ENCODE assay signal across 9 cellular contexts in the genomic region with DNA sequence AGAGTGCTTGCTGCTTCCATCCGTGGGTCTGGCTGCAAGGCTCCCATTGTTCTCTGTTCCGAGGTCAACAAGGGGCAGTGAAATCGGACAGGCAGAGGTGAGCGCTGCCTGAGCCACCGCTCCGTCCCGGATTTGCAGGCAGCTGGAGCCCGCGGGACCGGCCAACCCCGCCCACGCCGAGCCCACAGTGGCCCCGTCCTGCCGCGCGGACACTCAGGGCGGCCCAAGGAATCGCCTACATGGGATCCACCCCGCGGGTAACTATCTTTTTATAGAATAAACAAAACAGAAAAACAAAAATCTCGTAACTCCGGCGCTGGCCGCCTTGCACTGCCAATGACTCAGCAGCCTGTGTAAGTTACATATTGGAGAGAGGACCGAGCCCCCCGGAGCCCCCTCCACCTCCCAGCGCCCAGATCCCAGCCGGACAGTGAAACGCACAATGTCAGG. TPM values are rescaled to one million over a fixed set of nuclear protein-coding genes. Genes with fewer than 3 reads are reported as not detected.
DNase-seq lines count a peak whose midpoint lies in the region; ATAC-seq, FAIRE-seq and TF ChIP-seq lines count a peak whose summit lies in the region.
"Had no signal": no experiment of that assay in that cellular context is flagged by ENCODE, and none has a peak within 500 bp of the region (broad histone marks: within the 10 kb centered on the region; RNA-seq: fewer than 3 reads in every experiment).

No MANE protein-coding gene starts in this region.

- POLR2A ChIA-PET in AG04449 (lab: Yijun Ruan, JAX), result interaction anchor here (2.5 kb wide), 1 partner anchor 32 kb away, joined by 9 read pairs; no protein-coding TSS in a partner anchor
- POLR2A ChIA-PET in HEK293T (lab: Yijun Ruan, JAX), result no interaction called here

- H3K9me3 ChIP-seq in small intestine (ENCODE audit: control insufficient read depth, low read depth), result no peaks in the 10 kb centered on the region

- no peaks in the 10 kb centered on the region for H3K36me3 ChIP-seq in small intestine (ENCODE audit: control insufficient read depth in 2 of 2, insufficient read depth in 2 of 2, low read length in 2 of 2)

- no peaks in the 10 kb centered on the region for H3K4me1 ChIP-seq in small intestine (ENCODE audit: control insufficient read depth in 2 of 2, insufficient read depth in 1 of 2, low read depth in 1 of 2, low read length in 1 of 2)

- no peak for DNase-seq in AG04449 (ENCODE audit: low read depth, low spot score)
- DNase-seq in LHCN-M2 (ENCODE audit: low read depth), result peak; percentile 26
- peak; percentile 62 for DNase-seq in ecto neural progenitor cell (ENCODE audit: low spot score)
- peak; percentile 40 for DNase-seq in mucosa of gallbladder (ENCODE audit: low spot score)
- DNase-seq in small intestine, result no peak
- DNase-seq in HEK293T (ENCODE audit: extremely low spot score), result no peak
- no peak for DNase-seq in midbrain (lab: John Stamatoyannopoulos, UW)

- no peak for TF ChIP-seq CTCF in AG04449 (IDR thresholded peaks at IDR 0.05; ENCODE audit: insufficient read depth, low read length, missing control alignments)

- H3K27me3 ChIP-seq in small intestine (ENCODE audit: control insufficient read depth in 2 of 2, insufficient read depth in 2 of 2, low read length in 2 of 2), result peaks cover 0 to 2% of the 10 kb centered on the region in 2 donors

- no peak for ATAC-seq in GM18870 (IDR thresholded peaks at IDR 0.05; ENCODE audit: unreplicated experiment)

- H3K4me3 ChIP-seq in AG04449 (ENCODE audit: low read depth, low read length) (peak overlapping the region; percentile 97), small intestine (ENCODE audit: low read depth in 1 of 2, low read length in 2 of 2) (no peak overlapping the region)

- 25 to 30% (median 26%) methylated on average over 30 of the region's 30 CpGs for WGBS in small intestine, 3 donors

- H3K27ac ChIP-seq in small intestine (ENCODE audit: low read depth in 1 of 2, low read length in 1 of 2), result no peak overlapping the region

- CTCF ChIA-PET in AG04449 (lab: Yijun Ruan, JAX), result interaction anchor here (1.0 to 1.1 kb wide), 2 partner anchors 32 to 43 kb away, joined by 3 read pairs; no protein-coding TSS in a partner anchor
- CTCF ChIA-PET in HEK293T (lab: Yijun Ruan, JAX), result no interaction called here

- no peak for FAIRE-seq in small intestine (lab: Jason Lieb, UNC)
- FAIRE-seq: GM18507 had no signal

TF ChIP-seq in HEK293T, 16 proteins besides CTCF, POLR2A, EP300 and RAD21:
- TF ChIP-seq TARDBP (IDR thresholded peaks at IDR 0.05) (no peak), ARNT (IDR thresholded peaks at IDR 0.05) (no peak), FOXA1 (IDR thresholded peaks at IDR 0.05) (no peak), PKNOX1 (IDR thresholded peaks at IDR 0.05) (no peak), BHLHE40 (IDR thresholded peaks at IDR 0.05; ENCODE audit: borderline replicate concordance) (no peak), FOXK2 (IDR thresholded peaks at IDR 0.05) (no peak), L3MBTL2 (conservative IDR thresholded peaks at IDR 0.05) (no peak), FOXM1 (IDR thresholded peaks at IDR 0.05; ENCODE audit: borderline replicate concordance) (no peak), ZNF384 (IDR thresholded peaks at IDR 0.05) (no peak), LEF1 (IDR thresholded peaks at IDR 0.05; ENCODE audit: borderline replicate concordance) (no peak), HDGF (IDR thresholded peaks at IDR 0.05; ENCODE audit: borderline replicate concordance) (no peak), SP1 (IDR thresholded peaks at IDR 0.05) (no peak), NFRKB (IDR thresholded peaks at IDR 0.05) (no peak), CTBP1 (IDR thresholded peaks at IDR 0.05; ENCODE audit: borderline replicate concordance) (no peak), SUZ12 (IDR thresholded peaks at IDR 0.05) (no peak), ELF4 (IDR thresholded peaks at IDR 0.05) (no peak)

RNA-seq across cellular contexts. Expression of gene BNIP3, which starts 1.9 kb away (rescaled TPM):
- total RNA-seq in LHCN-M2 (2014; rRNA removed) (425 and 456 TPM in 2 replicates), mucosa of gallbladder (71.5 TPM)
- polyA plus RNA-seq in LHCN-M2 (2012), result 123 TPM
- polyA plus RNA-seq in small intestine, result 10 to 100 TPM; 12.2 to 21.9 (median 13.7) TPM

Comparison
In these comparisons a context has a peak if more than half of its experiments do, and no peak if none do; other contexts are left out.
1. DNase-seq: peak in LHCN-M2 (single experiment), ecto neural progenitor cell (single experiment) and mucosa of gallbladder (single experiment); none in AG04449 (single experiment), small intestine (single experiment), HEK293T (single experiment) and midbrain (single experiment).